Comparison of ENCODE assay signal across 11 cellular contexts in genomic region chr6:124964764-124965105, GRCh38. TPM values are rescaled to one million over a fixed set of nuclear protein-coding genes. Genes with fewer than 3 reads are reported as not detected.
DNase-seq lines count a peak whose midpoint lies in the region; ATAC-seq and TF ChIP-seq lines count a peak whose summit lies in the region.
"Had no signal": no experiment of that assay in that cellular context is flagged by ENCODE, and none has a peak within 500 bp of the region (broad histone marks: within the 10 kb centered on the region; RNA-seq: fewer than 3 reads in every experiment).

No MANE protein-coding gene starts in this region.

- H3K9me3 Mint-ChIP-seq in activated CD8-positive, alpha-beta T cell treated with anti-CD3 and anti-CD28 coated beads, Interleukin-2, amount 10 ng/mL, durations not matched to agents 7 days and 5 days (ENCODE audit: insufficient read depth) = no peaks in the 10 kb centered on the region
- H3K9me3 Mint-ChIP-seq: activated B cell treated with CpG ODN at 0.5 μM for 24 hours had no signal

- peaks cover 71% of the 10 kb centered on the region for H3K79me2 ChIP-seq in hepatocyte

- H3K27ac ChIP-seq in adrenal gland (peak overlapping the region in 3 of 5 donors; percentile 92 to 96 (median 95)), hepatocyte (peak overlapping the region; percentile 81), sigmoid colon (peak overlapping the region; percentile 95 to 99 (median 98))

- H3K27me3 ChIP-seq in adrenal gland (no peaks in the 10 kb centered on the region), hepatocyte (no peaks in the 10 kb centered on the region), sigmoid colon (no peaks in the 10 kb centered on the region)

- no peak for TF ChIP-seq CTCF in adrenal gland (IDR thresholded peaks at IDR 0.05)
- no peak for TF ChIP-seq CTCF in hepatocyte (IDR thresholded peaks at IDR 0.05; ENCODE audit: poor library complexity)
- TF ChIP-seq CTCF in sigmoid colon (IDR thresholded peaks at IDR 0.05) = no peak

- peaks cover 4% of the 10 kb centered on the region for H4K20me1 ChIP-seq in hepatocyte (ENCODE audit: insufficient read depth, poor library complexity, severe bottlenecking)

- H3K27ac Mint-ChIP-seq in activated CD8-positive, alpha-beta T cell treated with anti-CD3 and anti-CD28 coated beads, Interleukin-2, amount 10 ng/mL, durations not matched to agents 7 days and 5 days = no peak overlapping the region
- H3K27ac Mint-ChIP-seq: activated B cell treated with CpG ODN at 0.5 μM for 24 hours had no signal

- H3K36me3 ChIP-seq in adrenal gland (replicated peaks in 1 of 2) = no peaks in the 10 kb centered on the region
- H3K36me3 ChIP-seq in hepatocyte (replicated peaks; ENCODE audit: insufficient read depth, low read depth) = no peaks in the 10 kb centered on the region
- H3K36me3 ChIP-seq in sigmoid colon = peaks cover 0 to 8% (median 0%) of the 10 kb centered on the region in 4 donors

- TF ChIP-seq EP300 in sigmoid colon (IDR thresholded peaks at IDR 0.05) = no peak

- no peak overlapping the region for H2AFZ ChIP-seq in hepatocyte

- no peaks in the 10 kb centered on the region for H3K36me3 Mint-ChIP-seq in activated CD8-positive, alpha-beta T cell treated with anti-CD3 and anti-CD28 coated beads, Interleukin-2, amount 10 ng/mL, durations not matched to agents 7 days and 5 days (ENCODE audit: low read depth)

- H3K4me3 Mint-ChIP-seq in activated CD8-positive, alpha-beta T cell treated with anti-CD3 and anti-CD28 coated beads, Interleukin-2, amount 10 ng/mL, durations not matched to agents 7 days and 5 days = no peak overlapping the region
- H3K4me3 Mint-ChIP-seq: activated B cell treated with CpG ODN at 0.5 μM for 24 hours had no signal

- intact Hi-C loops in adrenal gland (cut with DNase I) = loop anchor here in 1 of 2 donors (10.0 kb wide), 1 partner anchor 150 kb away; no protein-coding TSS in a partner anchor
- intact Hi-C loops in sigmoid colon (cut with DNase I) = loop anchor here (2.0 to 10.0 kb wide), 7 partner anchors 37 to 820 kb away; partner anchors contain the start of genes HDDC2 and TPD52L1

- H3K9me3 ChIP-seq in adrenal gland (replicated peaks in 1 of 3) = no peaks in the 10 kb centered on the region
- no peaks in the 10 kb centered on the region for H3K9me3 ChIP-seq in hepatocyte (ENCODE audit: low read depth)
- no peaks in the 10 kb centered on the region for H3K9me3 ChIP-seq in sigmoid colon

- peak overlapping the region; percentile 89 for H3K4me2 ChIP-seq in hepatocyte

- POLR2A ChIA-PET in activated CD8-positive, alpha-beta T cell treated with anti-CD3 and anti-CD28 coated beads, Interleukin-2, amount 10 ng/mL, durations not matched to agents 7 days and 5 days (lab: Charles Lee) = no interaction called here

- no peak for ATAC-seq in activated CD8-positive, alpha-beta T cell treated with anti-CD3 and anti-CD28 coated beads, Interleukin-2, amount 10 ng/mL, durations not matched to agents 7 days and 5 days
- ATAC-seq in HG02870 (IDR thresholded peaks at IDR 0.05; ENCODE audit: unreplicated experiment) = no peak

- H3K4me1 ChIP-seq in adrenal gland (replicated peaks in 1 of 2) (peaks cover 16 to 38% of the 10 kb centered on the region in 2 donors), hepatocyte (ENCODE audit: insufficient read depth) (peaks cover 24% of the 10 kb centered on the region), sigmoid colon (peaks cover 0 to 65% (median 57%) of the 10 kb centered on the region in 4 donors)

- CTCF ChIA-PET in activated CD8-positive, alpha-beta T cell treated with anti-CD3 and anti-CD28 coated beads, Interleukin-2, amount 10 ng/mL, durations not matched to agents 7 days and 5 days (lab: Charles Lee) = no interaction called here

- H3K4me3 ChIP-seq in adrenal gland (peak overlapping the region in 1 of 4 donors; percentile 96), hepatocyte (peak overlapping the region; percentile 27), sigmoid colon (peak overlapping the region; percentile 88 to 92 (median 89))

- TF ChIP-seq POLR2A in adrenal gland (IDR thresholded peaks at IDR 0.05) (no peak), sigmoid colon (IDR thresholded peaks at IDR 0.05) (no peak)

- H3K27me3 Mint-ChIP-seq in activated CD8-positive, alpha-beta T cell treated with anti-CD3 and anti-CD28 coated beads, Interleukin-2, amount 10 ng/mL, durations not matched to agents 7 days and 5 days (ENCODE audit: low read depth) = peaks cover 44% of the 10 kb centered on the region

- no peaks in the 10 kb centered on the region for H3K9me2 ChIP-seq in hepatocyte (replicated peaks; ENCODE audit: insufficient read depth)

- peak; percentile 37 for DNase-seq in EL
- no peak for DNase-seq in adrenal gland
- no peak for DNase-seq in hepatocyte (ENCODE audit: low spot score)
- no peak for DNase-seq in sigmoid colon
- no peak for DNase-seq in retina
- no peak for DNase-seq in activated CD8-positive, alpha-beta T cell treated with anti-CD3 and anti-CD28 coated beads, Interleukin-2, amount 10 ng/mL, durations not matched to agents 7 days and 5 days
- DNase-seq in stimulated activated CD4-positive, alpha-beta T cell treated with anti-CD3 and anti-CD28 coated beads, Interleukin-2, amount 100 ng/mL, for 48 hours = no peak
- DNase-seq: activated B cell treated with CpG ODN at 0.5 μM for 24 hours, DMS153, NCI-H524 treated with DMSO at 0.1 percent for 48 hours had no signal

- WGBS in adrenal gland, 4 donors = 68 to 81% (median 76%) methylated on average over 3 of the region's 3 CpGs
- WGBS in hepatocyte (ENCODE audit: low lambda C conversion rate, missing lambda C conversion rate) = 37% methylated on average over 3 of the region's 3 CpGs
- WGBS in sigmoid colon, 2 donors = 72 to 81% methylated on average over 3 of the region's 3 CpGs

- H3K4me1 Mint-ChIP-seq in activated CD8-positive, alpha-beta T cell treated with anti-CD3 and anti-CD28 coated beads, Interleukin-2, amount 10 ng/mL, durations not matched to agents 7 days and 5 days (ENCODE audit: low read depth) = peaks cover 12% of the 10 kb centered on the region

RNA-seq across cellular contexts. Expression of gene RNF217, which starts 2.5 kb away (rescaled TPM):
- total RNA-seq in adrenal gland = 10 to 100 TPM in 6 of 8 donors, 1 to 10 TPM in 2; 7.1 to 23.0 (median 16.1) TPM
- polyA plus RNA-seq in adrenal gland = 1 to 10 TPM; 5.6 to 10.0 (median 7.1) TPM
- 18.4 and 167 TPM in 2 replicates for total RNA-seq in hepatocyte
- polyA plus RNA-seq in hepatocyte = 7.9 and 8.8 TPM in 2 replicates
- 10 to 100 TPM; 35.7 to 55.9 (median 49.2) TPM for total RNA-seq in sigmoid colon
- polyA plus RNA-seq in sigmoid colon = 1 to 10 TPM; 1.8 to 3.0 (median 1.8) TPM
- under 1 TPM in 1 of 2 experiments, not detected in 1; 0.52 TPM for total RNA-seq in activated CD8-positive, alpha-beta T cell treated with anti-CD3 and anti-CD28 coated beads, Interleukin-2, amount 10 ng/mL, durations not matched to agents 7 days and 5 days
- total RNA-seq: activated B cell treated with CpG ODN at 0.5 μM for 24 hours had no signal

Comparison
In these comparisons a context has a peak if more than half of its experiments do, and no peak if none do; other contexts are left out.
1. RNA of gene RNF217, which starts 2.5 kb away (total RNA-seq): 35.7 to 55.9 TPM in sigmoid colon, 18.4 to 167 TPM in hepatocyte and 7.1 to 23.0 TPM in adrenal gland; 0.52 TPM in activated CD8-positive, alpha-beta T cell treated with anti-CD3 and anti-CD28 coated beads, Interleukin-2, amount 10 ng/mL, durations not matched to agents 7 days and 5 days; every median in the first group is over 4 times any median in the second.
2. Peak in every context shown above with its lines, with median percentiles within 50 percentile points of each other: H3K27ac ChIP-seq.